ENCODE assay signal across 1 cellular context in genomic region chr19:33295621-33296472, GRCh38.
A peak's percentile ranks its signal among the peaks of the same experiment; 100 is the strongest.
TF ChIP-seq lines count a peak whose summit lies in the region.

No MANE protein-coding gene starts in this region.

TF ChIP-seq in GM12878, 131 proteins besides CTCF, POLR2A, EP300 and RAD21:
- TF ChIP-seq ZNF687 (IDR thresholded peaks at IDR 0.05), result peak; percentile 42
- TF ChIP-seq POLR2AphosphoS5 (IDR thresholded peaks at IDR 0.05; ENCODE audit: low read length), result no peak
TF ChIP-seq in GM12878: peak in this region for 1.
